Comparison of ENCODE assay signal across 28 cellular contexts in the genomic region with DNA sequence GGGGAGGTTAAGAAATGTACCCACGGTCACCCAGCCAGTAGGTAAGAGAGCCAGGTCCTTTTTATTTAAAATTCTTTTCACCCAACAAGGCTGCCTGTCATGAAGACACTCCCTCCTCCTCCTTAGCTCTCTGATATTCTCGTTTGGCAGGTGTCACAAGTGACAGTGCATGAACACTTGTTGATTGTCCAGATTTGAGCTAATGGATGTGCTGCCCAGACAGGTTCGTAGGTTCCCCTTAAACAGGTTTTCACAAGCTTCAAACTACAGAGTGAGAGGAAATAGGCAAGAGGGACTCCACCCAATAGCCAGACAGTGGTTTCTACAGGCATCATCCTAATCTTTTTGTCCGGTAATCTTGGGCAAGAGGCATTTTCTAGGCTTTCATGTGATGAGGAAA. TPM values are rescaled to one million over a fixed set of nuclear protein-coding genes. Genes with fewer than 3 reads are reported as not detected.
"Had no signal": no experiment of that assay in that cellular context is flagged by ENCODE, and none has a peak within 500 bp of the region (broad histone marks: within the 10 kb centered on the region; RNA-seq: fewer than 3 reads in every experiment).

No MANE protein-coding gene starts in this region.

- H3K4me3 Mint-ChIP-seq: activated CD4-positive, alpha-beta T cell treated with anti-CD3 and anti-CD28 coated beads for 36 hours; activated CD8-positive, alpha-beta memory T cell treated with anti-CD3 and anti-CD28 coated beads, Interleukin-2, amount 10 ng/mL, durations not matched to agents 7 days and 5 days; activated CD8-positive, alpha-beta T cell treated with anti-CD3 and anti-CD28 coated beads, Interleukin-2, amount 10 ng/mL, durations not matched to agents 7 days and 5 days; central memory CD8-positive, alpha-beta T cell; dendritic cell treated with granulocyte-macrophage colony-stimulating factor and Interleukin-4, amounts not matched to agents 40 ng/mL and 50 ng/mL, for 4 days; endodermal cell; naive B cell; nephron progenitor cell; stimulated activated naive B cell treated with anti-CD40 and anti-IgM and Interleukin-4, amounts not matched to agents 10 μg/mL and 1 μg/mL and 100 μg/mL, for 72 hours had no signal

- H3K27ac ChIP-seq: breast epithelium, gastroesophageal sphincter, hepatocyte, left ventricle myocardium inferior, neutrophil, stomach had no signal

- H3K4me3 ChIP-seq: breast epithelium, gastroesophageal sphincter, hepatocyte, left ventricle myocardium inferior, lung, stomach, thyroid gland had no signal

- FAIRE-seq: small intestine had no signal

- H3K4me1 ChIP-seq: breast epithelium, gastroesophageal sphincter, left ventricle myocardium inferior, stomach had no signal

- H3K27ac Mint-ChIP-seq: activated CD4-positive, alpha-beta T cell treated with anti-CD3 and anti-CD28 coated beads for 36 hours; activated CD8-positive, alpha-beta memory T cell treated with anti-CD3 and anti-CD28 coated beads, Interleukin-2, amount 10 ng/mL, durations not matched to agents 7 days and 5 days; activated CD8-positive, alpha-beta T cell treated with anti-CD3 and anti-CD28 coated beads, Interleukin-2, amount 10 ng/mL, durations not matched to agents 7 days and 5 days; activated naive CD4-positive, alpha-beta T cell treated with anti-CD3 and anti-CD28 coated beads, Interleukin-2, amount 50 U/mL, for 72 hours; dendritic cell treated with granulocyte-macrophage colony-stimulating factor and Interleukin-4, amounts not matched to agents 40 ng/mL and 50 ng/mL, for 4 days; endodermal cell; naive B cell; nephron progenitor cell; progenitor cell of endocrine pancreas; stimulated activated naive B cell treated with anti-CD40 and anti-IgM and Interleukin-4, amounts not matched to agents 10 μg/mL and 1 μg/mL and 100 μg/mL, for 72 hours had no signal

- H3K4me1 Mint-ChIP-seq: activated CD4-positive, alpha-beta T cell treated with anti-CD3 and anti-CD28 coated beads for 36 hours; activated CD8-positive, alpha-beta memory T cell treated with anti-CD3 and anti-CD28 coated beads, Interleukin-2, amount 10 ng/mL, durations not matched to agents 7 days and 5 days; central memory CD8-positive, alpha-beta T cell; endodermal cell; naive B cell; nephron progenitor cell; stimulated activated naive B cell treated with anti-CD40 and anti-IgM and Interleukin-4, amounts not matched to agents 10 μg/mL and 1 μg/mL and 100 μg/mL, for 72 hours had no signal

- H3K36me3 ChIP-seq: breast epithelium, gastroesophageal sphincter, left ventricle myocardium inferior, neutrophil, stomach, thyroid gland had no signal

- H3K4me2 ChIP-seq: hepatocyte had no signal

- H3K9me3 Mint-ChIP-seq: central memory CD8-positive, alpha-beta T cell; dendritic cell treated with granulocyte-macrophage colony-stimulating factor and Interleukin-4, amounts not matched to agents 40 ng/mL and 50 ng/mL, for 4 days; endodermal cell; nephron progenitor cell had no signal

- H3K9me3 ChIP-seq: breast epithelium, gastroesophageal sphincter, left ventricle myocardium inferior, neutrophil, stomach, thyroid gland had no signal

- ATAC-seq: activated CD4-positive, alpha-beta T cell treated with anti-CD3 and anti-CD28 coated beads for 36 hours; activated CD8-positive, alpha-beta memory T cell treated with anti-CD3 and anti-CD28 coated beads, Interleukin-2, amount 10 ng/mL, durations not matched to agents 7 days and 5 days; activated CD8-positive, alpha-beta T cell treated with anti-CD3 and anti-CD28 coated beads, Interleukin-2, amount 10 ng/mL, durations not matched to agents 7 days and 5 days; activated naive CD4-positive, alpha-beta T cell treated with anti-CD3 and anti-CD28 coated beads, Interleukin-2, amount 50 U/mL, for 72 hours; gastroesophageal sphincter; sciatic nerve; stimulated activated naive B cell treated with anti-CD40 and anti-IgM and Interleukin-4, amounts not matched to agents 10 μg/mL and 1 μg/mL and 100 μg/mL, for 72 hours had no signal

- H3K36me3 Mint-ChIP-seq: activated CD8-positive, alpha-beta memory T cell treated with anti-CD3 and anti-CD28 coated beads, Interleukin-2, amount 10 ng/mL, durations not matched to agents 7 days and 5 days; activated naive CD4-positive, alpha-beta T cell treated with anti-CD3 and anti-CD28 coated beads, Interleukin-2, amount 50 U/mL, for 72 hours; naive B cell; stimulated activated naive B cell treated with anti-CD40 and anti-IgM and Interleukin-4, amounts not matched to agents 10 μg/mL and 1 μg/mL and 100 μg/mL, for 72 hours had no signal

- H3K27me3 Mint-ChIP-seq: activated CD8-positive, alpha-beta memory T cell treated with anti-CD3 and anti-CD28 coated beads, Interleukin-2, amount 10 ng/mL, durations not matched to agents 7 days and 5 days; central memory CD8-positive, alpha-beta T cell; dendritic cell treated with granulocyte-macrophage colony-stimulating factor and Interleukin-4, amounts not matched to agents 40 ng/mL and 50 ng/mL, for 4 days; progenitor cell of endocrine pancreas had no signal

- H3K27me3 ChIP-seq: breast epithelium, gastroesophageal sphincter, hepatocyte, neutrophil, stomach, thyroid gland had no signal

- DNase-seq: activated CD4-positive, alpha-beta T cell treated with anti-CD3 and anti-CD28 coated beads for 36 hours; activated CD4-positive, CD25-positive, alpha-beta regulatory T cell; activated CD8-positive, alpha-beta memory T cell treated with anti-CD3 and anti-CD28 coated beads, Interleukin-2, amount 10 ng/mL, durations not matched to agents 7 days and 5 days; activated CD8-positive, alpha-beta T cell treated with anti-CD3 and anti-CD28 coated beads, Interleukin-2, amount 10 ng/mL, durations not matched to agents 7 days and 5 days; activated naive CD4-positive, alpha-beta T cell; activated T-cell treated with anti-CD3 and anti-CD28 coated beads, Interleukin-2, amount 50 U/mL, for 48 hours; endodermal cell; islet precursor cell; left ventricle myocardium inferior; naive B cell; nephron progenitor cell; retina; small intestine; stimulated activated CD4-positive, alpha-beta T cell treated with anti-CD3 and anti-CD28 coated beads, Interleukin-1b, Interleukin-23, amount 100 ng/mL, for 48 hours; stimulated activated naive B cell treated with anti-CD40 and anti-IgM and Interleukin-4, amounts not matched to agents 10 μg/mL and 1 μg/mL and 100 μg/mL, for 72 hours; stomach; thyroid gland had no signal

- H3K79me2 ChIP-seq: hepatocyte had no signal

- H2AFZ ChIP-seq: hepatocyte had no signal

RNA-seq across cellular contexts. Expression of gene ATP13A4, which starts 32.2 kb away (rescaled TPM):
- total RNA-seq: fibroblast of villous mesenchyme had no signal
